In genomic region chr1:15771836-15772516, GRCh38 we compare ENCODE assay signal across 21 cellular contexts. TPM values are rescaled to one million over a fixed set of nuclear protein-coding genes. Genes with fewer than 3 reads are reported as not detected.
"Had no signal": no experiment of that assay in that cellular context is flagged by ENCODE, and none has a peak within 500 bp of the region (broad histone marks: within the 10 kb centered on the region; RNA-seq: fewer than 3 reads in every experiment).

No MANE protein-coding gene starts in this region.

- H3K27ac ChIP-seq: esophagus squamous epithelium had no signal

- H3K4me1 Mint-ChIP-seq: memory B cell; stimulated activated naive CD8-positive, alpha-beta T cell treated with anti-CD3 and anti-CD28 coated beads, Interleukin-15, amount 100 ng/mL, for 72 hours had no signal

- H3K36me3 Mint-ChIP-seq: memory B cell; natural killer cell treated with Interleukin-12 subunit alpha and Interleukin-12 subunit beta and Interleukin-15 and Interleukin-18, amount 100 ng/mL, for 72 hours had no signal

- H3K27me3 ChIP-seq: esophagus squamous epithelium had no signal

- ATAC-seq: left ventricle myocardium superior; natural killer cell treated with Interleukin-12 subunit alpha and Interleukin-12 subunit beta and Interleukin-15 and Interleukin-18, amount 100 ng/mL, for 72 hours; sciatic nerve; stimulated activated naive CD8-positive, alpha-beta T cell treated with anti-CD3 and anti-CD28 coated beads, Interleukin-15, amount 100 ng/mL, for 72 hours had no signal

- H3K27ac Mint-ChIP-seq: memory B cell; natural killer cell treated with Interleukin-12 subunit alpha and Interleukin-12 subunit beta and Interleukin-15 and Interleukin-18, amount 100 ng/mL, for 72 hours; stimulated activated naive CD8-positive, alpha-beta T cell treated with anti-CD3 and anti-CD28 coated beads, Interleukin-15, amount 100 ng/mL, for 72 hours had no signal

- H3K4me3 Mint-ChIP-seq: memory B cell; natural killer cell treated with Interleukin-12 subunit alpha and Interleukin-12 subunit beta and Interleukin-15 and Interleukin-18, amount 100 ng/mL, for 72 hours; stimulated activated naive CD8-positive, alpha-beta T cell treated with anti-CD3 and anti-CD28 coated beads, Interleukin-15, amount 100 ng/mL, for 72 hours had no signal

- H3K9me3 Mint-ChIP-seq: memory B cell; natural killer cell treated with Interleukin-12 subunit alpha and Interleukin-12 subunit beta and Interleukin-15 and Interleukin-18, amount 100 ng/mL, for 72 hours; stimulated activated naive CD8-positive, alpha-beta T cell treated with anti-CD3 and anti-CD28 coated beads, Interleukin-15, amount 100 ng/mL, for 72 hours had no signal

- H3K4me3 ChIP-seq: coronary artery, esophagus squamous epithelium had no signal

- DNase-seq: activated CD4-positive, alpha-beta T cell treated with anti-CD3 and anti-CD28 coated beads, Interleukin-2, amount 50 U/mL, for 4 hours; activated CD4-positive, CD25-positive, alpha-beta regulatory T cell treated with anti-CD3 and anti-CD28 coated beads, Interleukin-2, amount 50 U/mL, for 72 hours; activated naive CD4-positive, alpha-beta T cell treated with Interleukin-2 at 50 U/mL for 16 hours; activated T-cell treated with anti-CD3 and anti-CD28 coated beads for 4 hours; central memory CD4-positive, alpha-beta T cell; esophagus squamous epithelium; foreskin fibroblast; glutamatergic neuron; hypothalamus; left ventricle myocardium superior; stimulated activated CD4-positive, alpha-beta T cell treated with anti-CD3 and anti-CD28 coated beads, Interleukin-1b, Interleukin-23, amount 100 ng/mL, for 48 hours; stimulated activated naive CD8-positive, alpha-beta T cell treated with anti-CD3 and anti-CD28 coated beads, Interleukin-15, amount 100 ng/mL, for 72 hours had no signal

- H3K9me3 ChIP-seq: esophagus squamous epithelium had no signal

RNA-seq across cellular contexts. Expression of gene FBLIM1, which starts 13.4 kb away (rescaled TPM):
- total RNA-seq: natural killer cell treated with Interleukin-12 subunit alpha and Interleukin-12 subunit beta and Interleukin-15 and Interleukin-18, amount 100 ng/mL, for 72 hours had no signal

RNA-seq across cellular contexts. Expression of gene TMEM82, which starts 29.7 kb away (rescaled TPM):
- total RNA-seq: endothelial cell of umbilical vein; esophagus squamous epithelium; kidney epithelial cell; left ventricle myocardium superior; natural killer cell treated with Interleukin-12 subunit alpha and Interleukin-12 subunit beta and Interleukin-15 and Interleukin-18, amount 100 ng/mL, for 72 hours; omental fat pad; sciatic nerve; temporal lobe; ureter had no signal
- polyA plus RNA-seq: endothelial cell of umbilical vein had no signal
